Comparison of ENCODE assay signal across 21 cellular contexts in genomic region chr4:129429566-129430339, GRCh38.
DNase-seq lines count a peak whose midpoint lies in the region; ATAC-seq, FAIRE-seq and TF ChIP-seq lines count a peak whose summit lies in the region.
"Had no signal": no experiment of that assay in that cellular context is flagged by ENCODE, and none has a peak within 500 bp of the region (broad histone marks: within the 10 kb centered on the region; RNA-seq: fewer than 3 reads in every experiment).

No MANE protein-coding gene starts in this region.

- H3K4me1 ChIP-seq in GM12878 (ENCODE audit: control insufficient read depth, insufficient read depth, low read length), result no peaks in the 10 kb centered on the region
- H3K4me1 ChIP-seq: BLaER1 treated with 17β-estradiol and CSF1 and Interleukin-3, amounts not matched to agents 10 nM and 100 nM; gastrocnemius medialis; uterus had no signal

- BruUV-seq in GM12878 (replicated peaks; lab: Mats Ljungman, UMichigan), result no TSS peak

- no peak overlapping the region for H3K9ac ChIP-seq in GM12878 (ENCODE audit: control insufficient read depth, insufficient read depth, low read length)
- H3K9ac ChIP-seq: BLaER1 treated with 17β-estradiol and CSF1 and Interleukin-3, amounts not matched to agents 10 nM and 100 nM had no signal

- no peak for TF ChIP-seq RAD21 in GM12878 (IDR thresholded peaks at IDR 0.05; ENCODE audit: insufficient read depth, low read depth, low read length)

- no peaks in the 10 kb centered on the region for H3K36me3 Mint-ChIP-seq in neural crest cell (ENCODE audit: low read depth)
- H3K36me3 Mint-ChIP-seq: activated naive CD4-positive, alpha-beta T cell treated with anti-CD3 and anti-CD28 coated beads, Interleukin-2, amount 50 U/mL, for 24 hours had no signal

- RAD21 ChIA-PET in GM12878 (lab: Charles Lee; ENCODE audit: unreplicated experiment), result no interaction called here

- CTCF ChIA-PET in GM12878 (lab: Yijun Ruan, JAX), result no interaction called here

- H3K9me3 Mint-ChIP-seq in neural crest cell, result no peaks in the 10 kb centered on the region
- H3K9me3 Mint-ChIP-seq: dendritic cell treated with granulocyte-macrophage colony-stimulating factor and Interleukin-4, amounts not matched to agents 40 ng/mL and 50 ng/mL, for 4 days had no signal

- no peak overlapping the region for H3K27ac ChIP-seq in GM12878 (ENCODE audit: control insufficient read depth, insufficient read depth)
- H3K27ac ChIP-seq: BLaER1 treated with 17β-estradiol and CSF1 and Interleukin-3, amounts not matched to agents 10 nM and 100 nM; gastrocnemius medialis; uterus had no signal

- H3K4me3 ChIP-seq in GM12878, result no peak overlapping the region
- H3K4me3 ChIP-seq: BLaER1 treated with 17β-estradiol and CSF1 and Interleukin-3, amounts not matched to agents 10 nM and 100 nM; gastrocnemius medialis; uterus had no signal

- H2AFZ ChIP-seq in GM12878 (ENCODE audit: control insufficient read depth, low read depth, low read length), result no peak overlapping the region

- POLR2A ChIA-PET in GM12878 (lab: Charles Lee), result no interaction called here

- no peak for TF ChIP-seq POLR2A in GM12878 (IDR thresholded peaks at IDR 0.05; ENCODE audit: low read depth, low read length)

- H3K79me2 ChIP-seq in GM12878 (ENCODE audit: control insufficient read depth, insufficient read depth, low read length), result no peaks in the 10 kb centered on the region

- no peak overlapping the region for H3K4me3 Mint-ChIP-seq in neural crest cell
- H3K4me3 Mint-ChIP-seq: activated naive CD4-positive, alpha-beta T cell treated with anti-CD3 and anti-CD28 coated beads, Interleukin-2, amount 50 U/mL, for 24 hours; dendritic cell treated with granulocyte-macrophage colony-stimulating factor and Interleukin-4, amounts not matched to agents 40 ng/mL and 50 ng/mL, for 4 days had no signal

- peak overlapping the region; percentile 48 for H3K27ac Mint-ChIP-seq in neural crest cell (ENCODE audit: unreplicated experiment)
- H3K27ac Mint-ChIP-seq: activated naive CD4-positive, alpha-beta T cell treated with anti-CD3 and anti-CD28 coated beads, Interleukin-2, amount 50 U/mL, for 24 hours; dendritic cell treated with granulocyte-macrophage colony-stimulating factor and Interleukin-4, amounts not matched to agents 40 ng/mL and 50 ng/mL, for 4 days; progenitor cell of endocrine pancreas had no signal

- TF ChIP-seq CTCF in GM12878 (IDR thresholded peaks at IDR 0.05 in 2 of 3, conservative IDR thresholded peaks at IDR 0.05 in 1 of 3; ENCODE audit: control insufficient read depth in 2 of 3, extremely low read depth in 1 of 3, insufficient read depth in 1 of 3, low read depth in 3 of 3, low read length in 3 of 3) (no peak), neural crest cell (conservative IDR thresholded peaks at IDR 0.05) (no peak)

- H3K27me3 Mint-ChIP-seq in neural crest cell (ENCODE audit: low read depth), result no peaks in the 10 kb centered on the region
- H3K27me3 Mint-ChIP-seq: dendritic cell treated with granulocyte-macrophage colony-stimulating factor and Interleukin-4, amounts not matched to agents 40 ng/mL and 50 ng/mL, for 4 days; progenitor cell of endocrine pancreas had no signal

- intact Hi-C loops in GM12878 (cut with micrococcal nuclease; ENCODE audit: unreplicated experiment), result no loop called here

- WGBS in GM12878 (ENCODE audit: insufficient coverage, insufficient replicate concordance, low lambda C conversion rate, missing lambda C conversion rate), result 14% methylated on average over 3 of the region's 3 CpGs

- H3K4me1 Mint-ChIP-seq in neural crest cell, result peaks cover 5% of the 10 kb centered on the region
- H3K4me1 Mint-ChIP-seq: activated naive CD4-positive, alpha-beta T cell treated with anti-CD3 and anti-CD28 coated beads, Interleukin-2, amount 50 U/mL, for 24 hours had no signal

- TF ChIP-seq EP300 in GM12878 (IDR thresholded peaks at IDR 0.05; ENCODE audit: borderline replicate concordance in 1 of 2, control insufficient read depth in 1 of 2, low read depth in 2 of 2, low read length in 2 of 2), result no peak

- ATAC-seq in GM12878 (peak; percentile 40), GM21825 (IDR thresholded peaks at IDR 0.05; ENCODE audit: unreplicated experiment) (no peak)
- ATAC-seq: gastrocnemius medialis, HCT116 had no signal

- no peaks in the 10 kb centered on the region for H4K20me1 ChIP-seq in GM12878 (ENCODE audit: control insufficient read depth, insufficient read depth)
- H4K20me1 ChIP-seq: BLaER1 treated with 17β-estradiol and CSF1 and Interleukin-3, amounts not matched to agents 10 nM and 100 nM had no signal

- H3K27me3 ChIP-seq in GM12878 (replicated peaks in 1 of 2; ENCODE audit: control insufficient read depth in 2 of 2, insufficient read depth in 2 of 2, low read length in 1 of 2), result no peaks in the 10 kb centered on the region
- H3K27me3 ChIP-seq: BLaER1 treated with 17β-estradiol and CSF1 and Interleukin-3, amounts not matched to agents 10 nM and 100 nM; gastrocnemius medialis; uterus had no signal

- DNase-seq in NCI-H1092 treated with DMSO at 0.1 percent for 48 hours (lab: John Stamatoyannopoulos, UW), result peak; percentile 29
- no peak for DNase-seq in NCI-H1092 (lab: John Stamatoyannopoulos, UW)
- DNase-seq in NCI-H2227 treated with DMSO at 0.1 percent for 48 hours (lab: John Stamatoyannopoulos, UW), result peak; percentile 63
- no peak for DNase-seq in GM12878 (ENCODE audit: low read depth, low spot score)
- DNase-seq in neural crest cell (ENCODE audit: low read depth, low spot score), result no peak
- no peak for DNase-seq in UCSD-AML1 (lab: John Stamatoyannopoulos, UW; ENCODE audit: unreplicated experiment)
- no peak for DNase-seq in superior temporal gyrus (ENCODE audit: extremely low spot score)
- DNase-seq: 8988T; activated T-cell treated with anti-CD3 and anti-CD28 coated beads, Interleukin-2, amount 50 U/mL, for 48 hours; gastrocnemius medialis; left cardiac atrium; NCI-H1930; uterus had no signal

- no peaks in the 10 kb centered on the region for H3K36me3 ChIP-seq in GM12878 (ENCODE audit: control insufficient read depth in 2 of 2, insufficient read depth in 2 of 2, low read length in 1 of 2)
- H3K36me3 ChIP-seq: BLaER1 treated with 17β-estradiol and CSF1 and Interleukin-3, amounts not matched to agents 10 nM and 100 nM; gastrocnemius medialis; uterus had no signal

- H3K9me3 ChIP-seq in GM12878 (replicated peaks; ENCODE audit: control insufficient read depth, insufficient read depth, low read length), result no peaks in the 10 kb centered on the region
- H3K9me3 ChIP-seq: BLaER1 treated with 17β-estradiol and CSF1 and Interleukin-3, amounts not matched to agents 10 nM and 100 nM; gastrocnemius medialis; uterus had no signal

- SMC1A ChIA-PET in GM12878 (lab: Charles Lee; ENCODE audit: uncharacterized antibody, unreplicated experiment), result interaction anchor here (1.5 kb wide), 1 partner anchor 11 kb away, joined by 4 read pairs; no protein-coding TSS in a partner anchor

- no peak overlapping the region for H3K4me2 ChIP-seq in GM12878 (ENCODE audit: control insufficient read depth, insufficient read depth)
- H3K4me2 ChIP-seq: BLaER1 treated with 17β-estradiol and CSF1 and Interleukin-3, amounts not matched to agents 10 nM and 100 nM had no signal

- in situ Hi-C loops in GM12878 (cut with MboI), result no loop called here

- FAIRE-seq in GM12878 (lab: Jason Lieb, UNC), result no peak
- FAIRE-seq: endothelial cell of umbilical vein, GM12892 had no signal

TF ChIP-seq in GM12878, 131 proteins besides CTCF, POLR2A, EP300 and RAD21:
- TF ChIP-seq TCF12 (IDR thresholded peaks at IDR 0.05; ENCODE audit: low read depth, low read length), result no peak
- no peak for TF ChIP-seq PAX5 (IDR thresholded peaks at IDR 0.05; ENCODE audit: borderline replicate concordance, low read depth, low read length)
- no peak for TF ChIP-seq SMAD1 (IDR thresholded peaks at IDR 0.05; ENCODE audit: low read depth, partially characterized antibody)
- TF ChIP-seq TARDBP (IDR thresholded peaks at IDR 0.05; ENCODE audit: borderline replicate concordance), result no peak
- TF ChIP-seq MEF2A (IDR thresholded peaks at IDR 0.05; ENCODE audit: insufficient read depth, low read depth, low read length), result no peak
- no peak for TF ChIP-seq WRNIP1 (IDR thresholded peaks at IDR 0.05; ENCODE audit: borderline replicate concordance, low read depth, low read length)
- no peak for TF ChIP-seq FOXM1 (IDR thresholded peaks at IDR 0.05; ENCODE audit: low read depth, low read length)

Comparison
In these comparisons a context has a peak if more than half of its experiments do, and no peak if none do; other contexts are left out.
1. DNase-seq: peak in NCI-H1092 treated with DMSO at 0.1 percent for 48 hours (single experiment) and NCI-H2227 treated with DMSO at 0.1 percent for 48 hours (single experiment); none in NCI-H1092 (single experiment), GM12878 (single experiment), neural crest cell (single experiment), UCSD-AML1 (single experiment) and superior temporal gyrus (single experiment).